Comparison of ENCODE assay signal across 8 cellular contexts in genomic region chr12:62192486-62193250, GRCh38.
A peak's percentile ranks its signal among the peaks of the same experiment; 100 is the strongest.
DNase-seq lines count a peak whose midpoint lies in the region; ATAC-seq, FAIRE-seq and TF ChIP-seq lines count a peak whose summit lies in the region.

No MANE protein-coding gene starts in this region.

- no peaks in the 10 kb centered on the region for H3K79me2 ChIP-seq in H1 (ENCODE audit: control insufficient read depth in 1 of 2, insufficient read depth in 2 of 2, low read length in 2 of 2)

- no peak overlapping the region for H3K27ac Mint-ChIP-seq in Caco-2 (ENCODE audit: unreplicated experiment)
- H3K27ac Mint-ChIP-seq in stimulated activated naive B cell treated with anti-CD40 and anti-IgM and Interleukin-4, amounts not matched to agents 10 μg/mL and 1 μg/mL and 100 μg/mL, for 72 hours: no peak overlapping the region

- no peak overlapping the region for H4K5ac ChIP-seq in H1 (ENCODE audit: insufficient read length, low read depth, low read length)

- H3K14ac ChIP-seq in H1 (ENCODE audit: insufficient read length) (no peak overlapping the region), mesenchymal stem cell (ENCODE audit: low read length in 2 of 2) (no peak overlapping the region)

- H2BK120ac ChIP-seq in H1 (replicated peaks; ENCODE audit: low read depth, low read length): no peak overlapping the region
- no peak overlapping the region for H2BK120ac ChIP-seq in mesenchymal stem cell (ENCODE audit: low read depth, low read length)

- no peak overlapping the region for H3K56ac ChIP-seq in H1 (replicated peaks; ENCODE audit: insufficient read length, low read depth, low read length)

- intact Hi-C loops in Caco-2 (cut with micrococcal nuclease; ENCODE audit: unreplicated experiment): loop anchor here (1.0 to 2.0 kb wide), 4 partner anchors 18 to 1508 kb away; no protein-coding TSS in a partner anchor

- H4K20me1 ChIP-seq in H1 (replicated peaks in 1 of 2; ENCODE audit: control insufficient read depth in 1 of 2, insufficient read depth in 2 of 2, low read length in 2 of 2): no peaks in the 10 kb centered on the region

- H3K4me3 ChIP-seq in Caco-2 (ENCODE audit: low read depth, low read length) (no peak overlapping the region), H1 (ENCODE audit: extremely low read depth in 1 of 4, insufficient read depth in 2 of 4, low read depth in 3 of 4, low read length in 4 of 4) (peak overlapping the region; percentile 35 to 71 (median 60); a peak in 7 of 8 replicates), mesenchymal stem cell (ENCODE audit: insufficient read depth in 1 of 2, low read depth in 1 of 2, low read length in 2 of 2) (peak overlapping the region in 1 of 2 experiments; percentile 79)

- POLR2A ChIA-PET in Caco-2 (lab: Charles Lee): no interaction called here
- POLR2A ChIA-PET in H1 (lab: Charles Lee; ENCODE audit: partially characterized antibody): no interaction called here

- no peaks in the 10 kb centered on the region for H3K4me1 Mint-ChIP-seq in Caco-2 (ENCODE audit: low read depth, unreplicated experiment)
- H3K4me1 Mint-ChIP-seq in stimulated activated naive B cell treated with anti-CD40 and anti-IgM and Interleukin-4, amounts not matched to agents 10 μg/mL and 1 μg/mL and 100 μg/mL, for 72 hours: peaks cover 23 to 39% of the 10 kb centered on the region in 2 donors

- H3K4me2 ChIP-seq in H1 (ENCODE audit: insufficient read depth in 1 of 2, low read depth in 2 of 2, low read length in 2 of 2): peak overlapping the region; percentile 97 to 100
- H3K4me2 ChIP-seq in mesenchymal stem cell (ENCODE audit: low read length, poor library complexity, severe bottlenecking): peak overlapping the region; percentile 71

- peak; percentile 92 for FAIRE-seq in H1 (lab: Jason Lieb, UNC)

- no peak overlapping the region for H3K27ac ChIP-seq in H1 (ENCODE audit: low read depth, low read length)
- H3K27ac ChIP-seq in mesenchymal stem cell (ENCODE audit: low read length, poor library complexity, severe bottlenecking): no peak overlapping the region

- H3K18ac ChIP-seq in H1 (ENCODE audit: extremely low read depth, low read length) (no peak overlapping the region), mesenchymal stem cell (ENCODE audit: low read depth in 1 of 2, low read length in 2 of 2) (no peak overlapping the region)

- H3K36me3 ChIP-seq in Caco-2 (ENCODE audit: control insufficient read depth, insufficient read depth, low read length) (no peaks in the 10 kb centered on the region), H1 (ENCODE audit: control insufficient read depth in 2 of 4, insufficient read depth in 4 of 4, low read length in 3 of 4) (no peaks in the 10 kb centered on the region), mesenchymal stem cell (ENCODE audit: control insufficient read depth in 1 of 2, insufficient read depth in 2 of 2, low read depth in 1 of 2, low read length in 2 of 2) (no peaks in the 10 kb centered on the region)

- no TSS peak for BruUV-seq in Caco-2 (replicated peaks; lab: Mats Ljungman, UMichigan)

- peaks cover 20% of the 10 kb centered on the region for H3K23me2 ChIP-seq in H1 (ENCODE audit: low read depth, low read length)

- ATAC-seq in GM19463 (IDR thresholded peaks at IDR 0.05; ENCODE audit: unreplicated experiment): peak; percentile 88
- ATAC-seq in HG03558 (IDR thresholded peaks at IDR 0.05; ENCODE audit: extremely low read depth, unreplicated experiment): peak; percentile 86
- peak; percentile 92 to 94 for ATAC-seq in stimulated activated naive B cell treated with anti-CD40 and anti-IgM and Interleukin-4, amounts not matched to agents 10 μg/mL and 1 μg/mL and 100 μg/mL, for 72 hours (replicated peaks)

- CTCF ChIA-PET in Caco-2 (lab: Charles Lee) (interaction anchor here (1.3 to 1.5 kb wide), 2 partner anchors 14 to 17 kb away, joined by 4 to 5 read pairs; no protein-coding TSS in a partner anchor), H1 (lab: Charles Lee; ENCODE audit: partially characterized antibody) (interaction anchor here (0.5 to 3.0 kb wide), 25 partner anchors 8 to 1691 kb away, joined by 3 to 16 read pairs (median 4); no protein-coding TSS in a partner anchor)

- H3K9me3 ChIP-seq in Caco-2 (no peaks in the 10 kb centered on the region), H1 (ENCODE audit: insufficient read depth in 2 of 2, low read depth in 1 of 2, low read length in 1 of 2) (peaks cover under 1 to 5% of the 10 kb centered on the region in 2 experiments; a peak in 2 of 4 replicates), mesenchymal stem cell (ENCODE audit: control insufficient read depth, low read length) (no peaks in the 10 kb centered on the region)

- H3K27me3 Mint-ChIP-seq in Caco-2 (ENCODE audit: insufficient read depth, unreplicated experiment): peaks cover 7% of the 10 kb centered on the region
- peaks cover 23 to 33% of the 10 kb centered on the region in 2 donors for H3K27me3 Mint-ChIP-seq in stimulated activated naive B cell treated with anti-CD40 and anti-IgM and Interleukin-4, amounts not matched to agents 10 μg/mL and 1 μg/mL and 100 μg/mL, for 72 hours

- H2BK5ac ChIP-seq in H1 (ENCODE audit: low read depth, low read length) (no peak overlapping the region; the same call in 1 of the 2 replicates), mesenchymal stem cell (ENCODE audit: low read depth, low read length, poor library complexity, severe bottlenecking) (no peak overlapping the region)

- H2BK15ac ChIP-seq in H1 (ENCODE audit: low read length): no peak overlapping the region
- no peak overlapping the region for H2BK15ac ChIP-seq in mesenchymal stem cell (ENCODE audit: low read depth, poor library complexity, severe bottlenecking)

- H2BK12ac ChIP-seq in H1 (ENCODE audit: low read depth, low read length) (no peak overlapping the region), mesenchymal stem cell (ENCODE audit: low read length in 2 of 2) (no peak overlapping the region)

- H3K4me1 ChIP-seq in Caco-2 (no peaks in the 10 kb centered on the region), H1 (replicated peaks in 1 of 4; ENCODE audit: control insufficient read depth in 3 of 4, insufficient read depth in 4 of 4, low read length in 3 of 4) (peaks cover 4 to 8% (median 5%) of the 10 kb centered on the region in 4 experiments; a peak in 6 of 7 replicates), mesenchymal stem cell (ENCODE audit: control insufficient read depth, insufficient read depth, low read depth, low read length) (peaks cover 19% of the 10 kb centered on the region)

- peak; percentile 93 to 95 for TF ChIP-seq RAD21 in H1 (IDR thresholded peaks at IDR 0.05 in 1 of 2, conservative IDR thresholded peaks at IDR 0.05 in 1 of 2; ENCODE audit: low read depth in 2 of 2, low read length in 2 of 2)

- WGBS in H1 (ENCODE audit: extremely low coverage in 1 of 2, insufficient coverage in 1 of 2, insufficient read length in 1 of 2, insufficient replicate concordance in 2 of 2, low coverage in 1 of 2, low lambda C conversion rate in 2 of 2, missing lambda C conversion rate in 1 of 2), 2 experiments: 16% methylated on average over 20 of the region's 20 CpGs; no CpG with 5 or more reads in 1 of the 2 experiments
- WGBS in mesenchymal stem cell: 14% methylated on average over 17 of the region's 20 CpGs

- H4K8ac ChIP-seq in H1 (ENCODE audit: extremely low read depth, insufficient read depth, low read length) (no peak overlapping the region), mesenchymal stem cell (ENCODE audit: low read length) (no peak overlapping the region)

- no peaks in the 10 kb centered on the region for H3K9me3 Mint-ChIP-seq in Caco-2 (ENCODE audit: unreplicated experiment)
- H3K9me3 Mint-ChIP-seq in stimulated activated naive B cell treated with anti-CD40 and anti-IgM and Interleukin-4, amounts not matched to agents 10 μg/mL and 1 μg/mL and 100 μg/mL, for 72 hours: no peaks in the 10 kb centered on the region

- H2AK5ac ChIP-seq in H1 (ENCODE audit: low read depth, low read length): no peak overlapping the region
- no peak overlapping the region for H2AK5ac ChIP-seq in mesenchymal stem cell (ENCODE audit: low read length, severe bottlenecking)

- DNase-seq in Caco-2: peak; percentile 54 to 68
- DNase-seq in NCI-H524 (lab: John Stamatoyannopoulos, UW): peak; percentile 82 to 90
- peak; percentile 16 to 51 for DNase-seq in activated CD4-positive, alpha-beta T cell treated with anti-CD3 and anti-CD28 coated beads, Interleukin-2, amount 50 U/mL, for 24 hours (ENCODE audit: low read depth in 1 of 2, low spot score in 1 of 2)
- DNase-seq in H1 (ENCODE audit: low read depth in 1 of 2, low spot score in 2 of 2): no peak
- DNase-seq in mesenchymal stem cell: peak; percentile 86
- peak; percentile 51 for DNase-seq in stimulated activated naive B cell treated with anti-CD40 and anti-IgM and Interleukin-4, amounts not matched to agents 10 μg/mL and 1 μg/mL and 100 μg/mL, for 72 hours

- no peak for TF ChIP-seq POLR2A in H1 (IDR thresholded peaks at IDR 0.05; ENCODE audit: control extremely low read depth in 1 of 2, low read depth in 2 of 2, low read length in 2 of 2)

- H3K23ac ChIP-seq in H1 (ENCODE audit: insufficient read length) (no peak overlapping the region), mesenchymal stem cell (ENCODE audit: low read length in 2 of 2) (no peak overlapping the region)

- TF ChIP-seq CTCF in Caco-2 (IDR thresholded peaks at IDR 0.05; ENCODE audit: insufficient read depth in 1 of 2, low read depth in 1 of 2, low read length in 1 of 2, severe bottlenecking in 1 of 2, unreplicated experiment in 1 of 2) (peak; percentile 58 to 73), H1 (IDR thresholded peaks at IDR 0.05; ENCODE audit: control extremely low read depth in 1 of 3, insufficient read depth in 1 of 3, low read depth in 1 of 3, low read length in 3 of 3) (peak in 2 of 3 experiments; percentile 64 to 65; a peak in 3 of 4 replicates)

- H3K4ac ChIP-seq in H1 (replicated peaks; ENCODE audit: insufficient read length, low read depth, low read length) (no peak overlapping the region), mesenchymal stem cell (ENCODE audit: low read depth in 1 of 2, low read length in 2 of 2) (no peak overlapping the region)

- no peak overlapping the region for H3K4me3 Mint-ChIP-seq in Caco-2 (ENCODE audit: unreplicated experiment)
- H3K4me3 Mint-ChIP-seq in stimulated activated naive B cell treated with anti-CD40 and anti-IgM and Interleukin-4, amounts not matched to agents 10 μg/mL and 1 μg/mL and 100 μg/mL, for 72 hours: peak overlapping the region; percentile 88

- H2BK20ac ChIP-seq in H1 (ENCODE audit: low read length): no peak overlapping the region

- H2AFZ ChIP-seq in H1 (ENCODE audit: low read length) (peak overlapping the region; percentile 87), mesenchymal stem cell (ENCODE audit: low read depth, low read length) (no peak overlapping the region)

- H4K91ac ChIP-seq in H1 (replicated peaks; ENCODE audit: insufficient read length, low read length) (no peak overlapping the region), mesenchymal stem cell (ENCODE audit: low read length) (no peak overlapping the region)

- no peak for TF ChIP-seq EP300 in H1 (IDR thresholded peaks at IDR 0.05; ENCODE audit: borderline replicate concordance in 1 of 2, low read depth in 2 of 2, low read length in 2 of 2)

- H3K36me3 Mint-ChIP-seq in Caco-2 (ENCODE audit: insufficient read depth, unreplicated experiment): no peaks in the 10 kb centered on the region
- H3K36me3 Mint-ChIP-seq in stimulated activated naive B cell treated with anti-CD40 and anti-IgM and Interleukin-4, amounts not matched to agents 10 μg/mL and 1 μg/mL and 100 μg/mL, for 72 hours: no peaks in the 10 kb centered on the region

- H3K27me3 ChIP-seq in Caco-2 (replicated peaks; ENCODE audit: control insufficient read depth, insufficient read depth, low read length): no peaks in the 10 kb centered on the region; the same call in 1 of the 2 replicates
- peaks cover 15 to 36% (median 29%) of the 10 kb centered on the region in 4 experiments; a peak in 6 of 7 replicates for H3K27me3 ChIP-seq in H1 (replicated peaks in 1 of 4; ENCODE audit: control insufficient read depth in 3 of 4, extremely low read depth in 1 of 4, insufficient read depth in 3 of 4, low read length in 3 of 4)
- H3K27me3 ChIP-seq in mesenchymal stem cell (ENCODE audit: control insufficient read depth in 1 of 2, insufficient read depth in 1 of 2, low read length in 2 of 2): peaks cover 22 to 34% of the 10 kb centered on the region in 2 experiments

- H3K79me1 ChIP-seq in H1 (ENCODE audit: low read depth, low read length) (no peaks in the 10 kb centered on the region), mesenchymal stem cell (replicated peaks; ENCODE audit: low read length, poor library complexity, severe bottlenecking) (no peaks in the 10 kb centered on the region)

- no peak overlapping the region for H3K9ac ChIP-seq in H1 (replicated peaks in 1 of 4; ENCODE audit: extremely low read depth in 1 of 4, low read depth in 3 of 4, low read length in 3 of 4)
- peak overlapping the region; percentile 60 for H3K9ac ChIP-seq in mesenchymal stem cell (ENCODE audit: low read length)

Comparison
In these comparisons a context has a peak if more than half of its experiments do, and no peak if none do; other contexts are left out.
1. DNase-seq: peak in Caco-2 (2 of 2), NCI-H524 (2 of 2), activated CD4-positive, alpha-beta T cell treated with anti-CD3 and anti-CD28 coated beads, Interleukin-2, amount 50 U/mL, for 24 hours (2 of 2), mesenchymal stem cell (single experiment) and stimulated activated naive B cell treated with anti-CD40 and anti-IgM and Interleukin-4, amounts not matched to agents 10 μg/mL and 1 μg/mL and 100 μg/mL, for 72 hours (single experiment); none in H1 (0 of 2).
2. Peak in every context shown above with its lines, with median percentiles within 50 percentile points of each other: ATAC-seq.